Comparison of ENCODE assay signal across 30 cellular contexts in genomic region chr4:54098375-54098774, GRCh38. TPM values are rescaled to one million over a fixed set of nuclear protein-coding genes. Genes with fewer than 3 reads are reported as not detected.
A peak's percentile ranks its signal among the peaks of the same experiment; 100 is the strongest.
DNase-seq lines count a peak whose midpoint lies in the region; ATAC-seq and TF ChIP-seq lines count a peak whose summit lies in the region.
"Had no signal": no experiment of that assay in that cellular context is flagged by ENCODE, and none has a peak within 500 bp of the region (broad histone marks: within the 10 kb centered on the region; RNA-seq: fewer than 3 reads in every experiment).

No MANE protein-coding gene starts in this region.

- H3K27me3 ChIP-seq in upper lobe of left lung (peaks cover 2 to 91% (median 42%) of the 10 kb centered on the region in 4 donors), upper lobe of right lung (peaks cover 98% of the 10 kb centered on the region)

- peaks cover 57% of the 10 kb centered on the region for H3K4me1 Mint-ChIP-seq in nephron progenitor cell

- no peak for TF ChIP-seq CTCF in nephron progenitor cell (IDR thresholded peaks at IDR 0.05)
- TF ChIP-seq CTCF in upper lobe of left lung (IDR thresholded peaks at IDR 0.05): no peak
- no peak for TF ChIP-seq CTCF in upper lobe of right lung (IDR thresholded peaks at IDR 0.05)

- H3K9me3 ChIP-seq in upper lobe of left lung: no peaks in the 10 kb centered on the region
- no peaks in the 10 kb centered on the region for H3K9me3 ChIP-seq in upper lobe of right lung
- H3K9me3 ChIP-seq: adrenal gland, heart left ventricle had no signal

- H3K36me3 ChIP-seq in upper lobe of left lung (no peaks in the 10 kb centered on the region), upper lobe of right lung (no peaks in the 10 kb centered on the region)
- H3K36me3 ChIP-seq: adrenal gland, heart left ventricle had no signal

- TF ChIP-seq EP300 in upper lobe of left lung (IDR thresholded peaks at IDR 0.05): no peak

- H3K4me3 ChIP-seq in upper lobe of left lung: no peak overlapping the region
- H3K4me3 ChIP-seq in upper lobe of right lung: no peak overlapping the region
- H3K4me3 ChIP-seq: smooth muscle cell had no signal

- H3K4me1 ChIP-seq in upper lobe of left lung: peaks cover 24 to 38% (median 32%) of the 10 kb centered on the region in 4 donors
- H3K4me1 ChIP-seq in upper lobe of right lung: peaks cover 23% of the 10 kb centered on the region

- H3K27me3 Mint-ChIP-seq in nephron progenitor cell (ENCODE audit: low read depth, poor library complexity): peaks cover 100% of the 10 kb centered on the region

- DNase-seq in NCI-H524 (lab: John Stamatoyannopoulos, UW) (peak; percentile 10 to 28), NCI-H524 treated with DMSO at 0.1 percent for 48 hours (lab: John Stamatoyannopoulos, UW) (no peak), GM04504 (ENCODE audit: low read depth) (peak; percentile 17), SW480 (ENCODE audit: low spot score) (peak; percentile 14), nephron progenitor cell (no peak), upper lobe of left lung (no peak), NCI-H1436 (lab: John Stamatoyannopoulos, UW) (no peak), upper lobe of right lung (no peak)
- DNase-seq: activated CD4-positive, alpha-beta T cell treated with anti-CD3 and anti-CD28 coated beads, Interleukin-2, amount 50 U/mL, for 48 hours; activated CD8-positive, alpha-beta memory T cell treated with anti-CD3 and anti-CD28 coated beads, Interleukin-2, amount 50 U/mL, for 48 hours; activated gamma-delta T cell; adrenal gland; COR-L47; DMS79; effector CD8-positive, alpha-beta T cell; foreskin fibroblast; heart left ventricle; NCI-H1092 treated with DMSO at 0.1 percent for 48 hours; NCI-H510A treated with DMSO at 0.1 percent for 48 hours; substantia nigra had no signal

- no peak overlapping the region for H3K27ac Mint-ChIP-seq in nephron progenitor cell

- H3K9me3 Mint-ChIP-seq in nephron progenitor cell: no peaks in the 10 kb centered on the region

- WGBS in upper lobe of left lung, 2 donors: 10 to 14% methylated on average over 5 of the region's 5 CpGs

- no peak for ATAC-seq in upper lobe of left lung (ENCODE audit: low FRiP score in 2 of 2)
- ATAC-seq in upper lobe of right lung: no peak
- ATAC-seq: heart left ventricle had no signal

- no peak overlapping the region for H3K27ac ChIP-seq in upper lobe of left lung
- H3K27ac ChIP-seq in upper lobe of right lung: no peak overlapping the region
- H3K27ac ChIP-seq: adrenal gland, heart left ventricle, RWPE1, VCaP had no signal

- H3K4me3 Mint-ChIP-seq in nephron progenitor cell: peak overlapping the region; percentile 66

- intact Hi-C loops in upper lobe of right lung (cut with DNase I): no loop called here

- no peaks in the 10 kb centered on the region for H3K36me3 Mint-ChIP-seq in nephron progenitor cell (ENCODE audit: low read depth)

- TF ChIP-seq POLR2A in upper lobe of left lung (IDR thresholded peaks at IDR 0.05): no peak

RNA-seq across cellular contexts. Expression of gene GSX2, which starts 1.6 kb away (rescaled TPM):
- not detected for total RNA-seq in upper lobe of left lung
- not detected for total RNA-seq in upper lobe of right lung
- total RNA-seq: A673; adrenal gland; epithelial cell of proximal tubule; heart left ventricle; LHCN-M2; lung microvascular endothelial cell; omental fat pad; renal cortical epithelial cell; smooth muscle cell; T-helper 2 cell treated with Interferon-gamma antibody and Interleukin-4, amounts not matched to agents 100 ng/mL and 5 ng/mL, for 36 hours had no signal

RNA-seq across cellular contexts. Expression of gene CHIC2, which starts 34.0 kb away (rescaled TPM):
- total RNA-seq in upper lobe of left lung (10 to 100 TPM; 22.5 to 93.2 (median 37.6) TPM), upper lobe of right lung (28.7 TPM)

Comparison
In these comparisons a context has a peak if more than half of its experiments do, and no peak if none do; other contexts are left out.
1. DNase-seq: peak in NCI-H524 (2 of 2), GM04504 (single experiment) and SW480 (single experiment); none in NCI-H524 treated with DMSO at 0.1 percent for 48 hours (single experiment), nephron progenitor cell (single experiment), upper lobe of left lung (0 of 2), NCI-H1436 (single experiment) and upper lobe of right lung (single experiment).